In the genomic region with DNA sequence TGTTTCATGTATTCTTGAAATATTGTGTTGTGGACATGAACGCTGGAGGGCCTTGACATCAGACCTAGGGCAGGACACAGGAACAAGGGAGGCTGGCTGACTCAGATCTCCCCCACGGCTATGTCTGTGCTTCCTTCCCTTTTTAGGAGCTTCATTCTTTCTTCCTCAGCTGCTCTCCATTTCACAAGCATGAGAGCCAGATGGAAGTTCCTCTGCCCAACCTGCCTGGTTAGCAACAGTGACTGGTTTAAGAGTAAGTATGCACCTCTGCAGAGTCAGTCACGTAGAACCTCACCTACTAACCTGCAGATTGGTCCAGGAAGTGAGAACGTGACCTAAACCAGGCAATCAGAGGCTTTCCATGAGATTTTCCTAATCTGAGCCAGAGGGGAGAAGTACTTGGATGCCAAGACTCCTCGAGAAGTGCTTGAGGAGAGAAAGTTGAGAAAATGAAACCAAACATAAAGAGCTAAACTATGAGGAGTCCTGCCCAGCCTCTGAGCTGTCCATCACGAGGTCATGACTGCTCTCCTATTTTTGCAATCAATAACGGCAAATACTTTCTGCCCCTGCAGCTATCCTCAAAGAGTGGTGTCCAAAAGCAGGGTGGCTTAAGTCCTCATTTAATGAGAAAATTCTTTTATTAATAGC, we compare ENCODE assay signal across 1 cellular context.
TF ChIP-seq lines count a peak whose summit lies in the region.

No MANE protein-coding gene starts in this region.

TF ChIP-seq in liver, 16 proteins besides CTCF, POLR2A, EP300 and RAD21 (continued from another document):
- TF ChIP-seq, protein P1, sequence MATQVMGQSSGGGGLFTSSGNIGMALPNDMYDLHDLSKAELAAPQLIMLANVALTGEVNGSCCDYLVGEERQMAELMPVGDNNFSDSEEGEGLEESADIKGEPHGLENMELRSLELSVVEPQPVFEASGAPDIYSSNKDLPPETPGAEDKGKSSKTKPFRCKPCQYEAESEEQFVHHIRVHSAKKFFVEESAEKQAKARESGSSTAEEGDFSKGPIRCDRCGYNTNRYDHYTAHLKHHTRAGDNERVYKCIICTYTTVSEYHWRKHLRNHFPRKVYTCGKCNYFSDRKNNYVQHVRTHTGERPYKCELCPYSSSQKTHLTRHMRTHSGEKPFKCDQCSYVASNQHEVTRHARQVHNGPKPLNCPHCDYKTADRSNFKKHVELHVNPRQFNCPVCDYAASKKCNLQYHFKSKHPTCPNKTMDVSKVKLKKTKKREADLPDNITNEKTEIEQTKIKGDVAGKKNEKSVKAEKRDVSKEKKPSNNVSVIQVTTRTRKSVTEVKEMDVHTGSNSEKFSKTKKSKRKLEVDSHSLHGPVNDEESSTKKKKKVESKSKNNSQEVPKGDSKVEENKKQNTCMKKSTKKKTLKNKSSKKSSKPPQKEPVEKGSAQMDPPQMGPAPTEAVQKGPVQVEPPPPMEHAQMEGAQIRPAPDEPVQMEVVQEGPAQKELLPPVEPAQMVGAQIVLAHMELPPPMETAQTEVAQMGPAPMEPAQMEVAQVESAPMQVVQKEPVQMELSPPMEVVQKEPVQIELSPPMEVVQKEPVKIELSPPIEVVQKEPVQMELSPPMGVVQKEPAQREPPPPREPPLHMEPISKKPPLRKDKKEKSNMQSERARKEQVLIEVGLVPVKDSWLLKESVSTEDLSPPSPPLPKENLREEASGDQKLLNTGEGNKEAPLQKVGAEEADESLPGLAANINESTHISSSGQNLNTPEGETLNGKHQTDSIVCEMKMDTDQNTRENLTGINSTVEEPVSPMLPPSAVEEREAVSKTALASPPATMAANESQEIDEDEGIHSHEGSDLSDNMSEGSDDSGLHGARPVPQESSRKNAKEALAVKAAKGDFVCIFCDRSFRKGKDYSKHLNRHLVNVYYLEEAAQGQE (IDR thresholded peaks at IDR 0.05), result peak; percentile 27
- TF ChIP-seq FOXA2 (IDR thresholded peaks at IDR 0.05) (no peak), NR2F2 (IDR thresholded peaks at IDR 0.05) (no peak), TAF1 (conservative IDR thresholded peaks at IDR 0.05) (no peak), YY1 (IDR thresholded peaks at IDR 0.05) (no peak), HNF4G (IDR thresholded peaks at IDR 0.05) (no peak), JUND (IDR thresholded peaks at IDR 0.05) (no peak), HNF4A (conservative IDR thresholded peaks at IDR 0.05) (peak in 1 of 2 donors; percentile 6), RXRA (IDR thresholded peaks at IDR 0.05) (peak; percentile 9 to 31), SP1 (IDR thresholded peaks at IDR 0.05) (peak; percentile 16)
- TF ChIP-seq, protein P2, sequence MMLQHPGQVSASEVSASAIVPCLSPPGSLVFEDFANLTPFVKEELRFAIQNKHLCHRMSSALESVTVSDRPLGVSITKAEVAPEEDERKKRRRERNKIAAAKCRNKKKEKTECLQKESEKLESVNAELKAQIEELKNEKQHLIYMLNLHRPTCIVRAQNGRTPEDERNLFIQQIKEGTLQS (IDR thresholded peaks at IDR 0.05), result no peak
- TF ChIP-seq, protein P3, sequence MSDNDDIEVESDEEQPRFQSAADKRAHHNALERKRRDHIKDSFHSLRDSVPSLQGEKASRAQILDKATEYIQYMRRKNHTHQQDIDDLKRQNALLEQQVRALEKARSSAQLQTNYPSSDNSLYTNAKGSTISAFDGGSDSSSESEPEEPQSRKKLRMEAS (IDR thresholded peaks at IDR 0.05), result peak; percentile 22
- TF ChIP-seq, protein P4, sequence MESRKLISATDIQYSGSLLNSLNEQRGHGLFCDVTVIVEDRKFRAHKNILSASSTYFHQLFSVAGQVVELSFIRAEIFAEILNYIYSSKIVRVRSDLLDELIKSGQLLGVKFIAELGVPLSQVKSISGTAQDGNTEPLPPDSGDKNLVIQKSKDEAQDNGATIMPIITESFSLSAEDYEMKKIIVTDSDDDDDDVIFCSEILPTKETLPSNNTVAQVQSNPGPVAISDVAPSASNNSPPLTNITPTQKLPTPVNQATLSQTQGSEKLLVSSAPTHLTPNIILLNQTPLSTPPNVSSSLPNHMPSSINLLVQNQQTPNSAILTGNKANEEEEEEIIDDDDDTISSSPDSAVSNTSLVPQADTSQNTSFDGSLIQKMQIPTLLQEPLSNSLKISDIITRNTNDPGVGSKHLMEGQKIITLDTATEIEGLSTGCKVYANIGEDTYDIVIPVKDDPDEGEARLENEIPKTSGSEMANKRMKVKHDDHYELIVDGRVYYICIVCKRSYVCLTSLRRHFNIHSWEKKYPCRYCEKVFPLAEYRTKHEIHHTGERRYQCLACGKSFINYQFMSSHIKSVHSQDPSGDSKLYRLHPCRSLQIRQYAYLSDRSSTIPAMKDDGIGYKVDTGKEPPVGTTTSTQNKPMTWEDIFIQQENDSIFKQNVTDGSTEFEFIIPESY (IDR thresholded peaks at IDR 0.05), result no peak
